Comparison of ENCODE assay signal across 8 cellular contexts in genomic region chr2:226791487-226792081, GRCh38. TPM values are rescaled to one million over a fixed set of nuclear protein-coding genes. Genes with fewer than 3 reads are reported as not detected.
A peak's percentile ranks its signal among the peaks of the same experiment; 100 is the strongest.
DNase-seq lines count a peak whose midpoint lies in the region; TF ChIP-seq lines count a peak whose summit lies in the region.

No MANE protein-coding gene starts in this region.

- peaks cover 19% of the 10 kb centered on the region for H3K4me1 Mint-ChIP-seq in endothelial cell (ENCODE audit: unreplicated experiment)

- H3K9me3 Mint-ChIP-seq in endothelial cell (ENCODE audit: unreplicated experiment) = no peaks in the 10 kb centered on the region

- in situ Hi-C loops in Caki2 (cut with HindIII; ENCODE audit: low pct_unique_long_range_greater_than_20kb, low sequenced_read_pairs) = no loop called here

- peak overlapping the region; percentile 88 for H3K4me3 Mint-ChIP-seq in endothelial cell (ENCODE audit: unreplicated experiment)

- DNase-seq in Caki2 (ENCODE audit: low read depth) (peak; percentile 85), GM20000 (ENCODE audit: low spot score) (peak; percentile 100), HPDE6-E6E7 (ENCODE audit: extremely low spot score) (peak; percentile 93), NOMO-1 (lab: John Stamatoyannopoulos, UW; ENCODE audit: unreplicated experiment in 2 of 2) (peak; percentile 78 to 92), endothelial cell (ENCODE audit: low spot score) (peak; percentile 93), midbrain (lab: John Stamatoyannopoulos, UW) (peak; percentile 92)
- peak; percentile 95 for DNase-seq in activated CD8-positive, alpha-beta memory T cell treated with anti-CD3 and anti-CD28 coated beads, Interleukin-2, amount 50 U/mL, for 4 hours
- peak; percentile 87 to 88 for DNase-seq in stimulated activated CD8-positive, alpha-beta memory T cell treated with anti-CD3 and anti-CD28 coated beads, Interleukin-2, amount 100 ng/mL, for 48 hours (ENCODE audit: low read depth in 2 of 2)

- H3K36me3 Mint-ChIP-seq in endothelial cell (ENCODE audit: low read depth, unreplicated experiment) = no peaks in the 10 kb centered on the region

- peak overlapping the region; percentile 68 for H3K27ac Mint-ChIP-seq in endothelial cell (ENCODE audit: unreplicated experiment)

- TF ChIP-seq CTCF in GM20000 (IDR thresholded peaks at IDR 0.05; ENCODE audit: extremely low read depth, missing control alignments) = no peak
- TF ChIP-seq CTCF in endothelial cell (IDR thresholded peaks at IDR 0.05; ENCODE audit: unreplicated experiment) = peak; percentile 50

- H3K27me3 Mint-ChIP-seq in endothelial cell (ENCODE audit: unreplicated experiment) = peaks cover 4% of the 10 kb centered on the region

RNA-seq across cellular contexts. Expression of gene IRS1, which starts 8.0 kb away (rescaled TPM):
- 3.5 and 5.8 TPM in 2 replicates for total RNA-seq in Caki2 (2014; rRNA removed; shearing (Covaris generic); ENCODE audit: low replicate concordance)
- total RNA-seq in endothelial cell (ENCODE audit: unreplicated experiment) = 0.72 TPM

RNA-seq across cellular contexts. Expression of gene RHBDD1, which starts 44.3 kb away (rescaled TPM):
- 7.4 and 8.6 TPM in 2 replicates for total RNA-seq in Caki2 (2014; rRNA removed; shearing (Covaris generic); ENCODE audit: low replicate concordance)
- total RNA-seq in endothelial cell (ENCODE audit: unreplicated experiment) = 21.9 TPM

Comparison
In these comparisons a context has a peak if more than half of its experiments do, and no peak if none do; other contexts are left out.
1. Peak in every context shown above with its lines: DNase-seq.